In the genomic region with DNA sequence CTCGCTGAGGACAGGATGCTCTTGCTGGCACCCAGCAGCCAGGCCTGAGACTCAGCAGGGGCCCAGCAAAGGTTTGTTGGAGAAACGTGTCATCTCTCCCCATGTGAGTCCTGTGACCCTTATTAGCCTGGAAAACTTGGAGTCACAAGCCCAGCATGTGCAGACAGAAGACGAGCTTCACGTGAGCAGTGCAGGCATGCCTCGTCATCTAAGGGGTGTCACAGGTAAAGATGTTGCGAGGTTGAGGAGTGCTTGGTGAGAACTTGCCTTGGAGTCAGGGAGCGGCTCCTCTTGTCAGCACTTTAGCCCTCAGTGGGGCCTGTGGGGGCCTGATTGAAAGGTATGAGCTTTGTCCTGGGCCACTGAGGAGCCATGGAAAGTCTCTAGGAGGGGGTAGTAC, we compare ENCODE assay signal across 16 cellular contexts. TPM values are rescaled to one million over a fixed set of nuclear protein-coding genes. Genes with fewer than 3 reads are reported as not detected.
DNase-seq lines count a peak whose midpoint lies in the region; ATAC-seq, FAIRE-seq and TF ChIP-seq lines count a peak whose summit lies in the region.
"Had no signal": no experiment of that assay in that cellular context is flagged by ENCODE, and none has a peak within 500 bp of the region (broad histone marks: within the 10 kb centered on the region; RNA-seq: fewer than 3 reads in every experiment).

No MANE protein-coding gene starts in this region.

- H3K27me3 Mint-ChIP-seq in CD4-positive, alpha-beta memory T cell = no peaks in the 10 kb centered on the region
- H3K27me3 Mint-ChIP-seq in activated naive CD8-positive, alpha-beta T cell treated with anti-CD3 and anti-CD28 coated beads, Interleukin-2, amount 10 ng/mL, durations not matched to agents 7 days and 5 days = no peaks in the 10 kb centered on the region
- no peaks in the 10 kb centered on the region for H3K27me3 Mint-ChIP-seq in naive thymus-derived CD8-positive, alpha-beta T cell

- peak overlapping the region in 3 of 8 donors; percentile 10 to 43 (median 25) for H3K4me3 Mint-ChIP-seq in CD4-positive, alpha-beta memory T cell
- no peak overlapping the region for H3K4me3 Mint-ChIP-seq in activated naive CD8-positive, alpha-beta T cell treated with anti-CD3 and anti-CD28 coated beads, Interleukin-2, amount 10 ng/mL, durations not matched to agents 7 days and 5 days
- peak overlapping the region in 4 of 10 donors; percentile 26 to 63 (median 41) for H3K4me3 Mint-ChIP-seq in naive thymus-derived CD8-positive, alpha-beta T cell

- intact Hi-C loops in CD4-positive, alpha-beta memory T cell (cut with micrococcal nuclease) = no loop called here
- intact Hi-C loops in heart right ventricle (cut with DNase I) = loop anchor here in 5 of 10 donors (5.0 to 10.0 kb wide), 3 partner anchors 111 to 409 kb away; partner anchors contain the start of gene RIPOR1 (in 3 of the 5)

- no peak for FAIRE-seq in RCC 7860 (lab: Jason Lieb, UNC)

- DNase-seq in CD4-positive, alpha-beta memory T cell = no peak
- no peak for DNase-seq in activated naive CD8-positive, alpha-beta T cell treated with anti-CD3 and anti-CD28 coated beads, Interleukin-2, amount 10 ng/mL, durations not matched to agents 7 days and 5 days
- no peak for DNase-seq in naive thymus-derived CD8-positive, alpha-beta T cell
- no peak for DNase-seq in effector memory CD4-positive, alpha-beta T cell
- DNase-seq in brain microvascular endothelial cell = no peak
- no peak for DNase-seq in heart right ventricle
- no peak for DNase-seq in RCC 7860 (ENCODE audit: low spot score)
- DNase-seq: C1 segment of cervical spinal cord; erythroblast; head of caudate nucleus; MM.1S; NCI-H187 treated with DMSO at 0.1 percent for 48 hours; stimulated activated CD4-positive, alpha-beta T cell treated with anti-CD3 and anti-CD28 coated beads, Interleukin-4, amount 100 ng/mL, for 1 hour; upper lobe of right lung had no signal

- WGBS in heart right ventricle, 2 donors = 80 to 84% methylated on average over 7 of the region's 7 CpGs

- peaks cover 15 to 45% of the 10 kb centered on the region in 2 donors for H3K36me3 Mint-ChIP-seq in CD4-positive, alpha-beta memory T cell
- peaks cover 16% of the 10 kb centered on the region for H3K36me3 Mint-ChIP-seq in activated naive CD8-positive, alpha-beta T cell treated with anti-CD3 and anti-CD28 coated beads, Interleukin-2, amount 10 ng/mL, durations not matched to agents 7 days and 5 days
- peaks cover 4 to 35% (median 5%) of the 10 kb centered on the region in 3 donors for H3K36me3 Mint-ChIP-seq in naive thymus-derived CD8-positive, alpha-beta T cell

- no peak overlapping the region for H3K4me3 ChIP-seq in CD4-positive, alpha-beta memory T cell (ENCODE audit: low read length in 2 of 2)
- no peak overlapping the region for H3K4me3 ChIP-seq in effector memory CD4-positive, alpha-beta T cell (ENCODE audit: insufficient read depth, low read depth, low read length, poor library complexity, severe bottlenecking)
- no peak overlapping the region for H3K4me3 ChIP-seq in brain microvascular endothelial cell (ENCODE audit: low read depth, low read length)
- H3K4me3 ChIP-seq in heart right ventricle = no peak overlapping the region
- H3K4me3 ChIP-seq: upper lobe of right lung had no signal

- H3K9me3 ChIP-seq in CD4-positive, alpha-beta memory T cell (ENCODE audit: control insufficient read depth in 1 of 2, low read length in 2 of 2) = no peaks in the 10 kb centered on the region
- H3K9me3 ChIP-seq in effector memory CD4-positive, alpha-beta T cell (ENCODE audit: control insufficient read depth, low read length) = no peaks in the 10 kb centered on the region
- no peaks in the 10 kb centered on the region for H3K9me3 ChIP-seq in heart right ventricle
- H3K9me3 ChIP-seq: upper lobe of right lung had no signal

- TF ChIP-seq CTCF in brain microvascular endothelial cell (IDR thresholded peaks at IDR 0.05; ENCODE audit: low read depth, low read length, missing control alignments) (no peak), heart right ventricle (IDR thresholded peaks at IDR 0.05) (no peak)

- H3K4me1 ChIP-seq in CD4-positive, alpha-beta memory T cell (ENCODE audit: insufficient read depth, low read length) = peaks cover 22% of the 10 kb centered on the region
- peaks cover 15% of the 10 kb centered on the region for H3K4me1 ChIP-seq in effector memory CD4-positive, alpha-beta T cell (ENCODE audit: control insufficient read depth, insufficient read depth, low read length, poor library complexity, severe bottlenecking)
- peaks cover 4 to 30% (median 26%) of the 10 kb centered on the region in 9 donors for H3K4me1 ChIP-seq in heart right ventricle

- ATAC-seq in activated naive CD8-positive, alpha-beta T cell treated with anti-CD3 and anti-CD28 coated beads, Interleukin-2, amount 10 ng/mL, durations not matched to agents 7 days and 5 days (ENCODE audit: low read depth) = no peak
- no peak for ATAC-seq in naive thymus-derived CD8-positive, alpha-beta T cell
- ATAC-seq in heart right ventricle = no peak
- ATAC-seq: Panc1, upper lobe of right lung had no signal

- CTCF ChIA-PET in CD4-positive, alpha-beta memory T cell (lab: Charles Lee; ENCODE audit: partially characterized antibody) = interaction anchor here (1.5 to 2.9 kb wide), 4 partner anchors 9 to 413 kb away, joined by 3 to 14 read pairs (median 9); no protein-coding TSS in a partner anchor

- in situ Hi-C loops in brain microvascular endothelial cell (cut with HindIII; ENCODE audit: low pct_ligation_motif_present, low sequenced_read_pairs) = no loop called here

- peaks cover 14 to 35% (median 27%) of the 10 kb centered on the region in 4 donors for H3K4me1 Mint-ChIP-seq in CD4-positive, alpha-beta memory T cell
- peaks cover 17% of the 10 kb centered on the region for H3K4me1 Mint-ChIP-seq in activated naive CD8-positive, alpha-beta T cell treated with anti-CD3 and anti-CD28 coated beads, Interleukin-2, amount 10 ng/mL, durations not matched to agents 7 days and 5 days
- peaks cover 21 to 32% (median 26%) of the 10 kb centered on the region in 4 donors for H3K4me1 Mint-ChIP-seq in naive thymus-derived CD8-positive, alpha-beta T cell

- H3K9me3 Mint-ChIP-seq in CD4-positive, alpha-beta memory T cell = peaks cover 0 to 3% (median 0%) of the 10 kb centered on the region in 8 donors
- no peaks in the 10 kb centered on the region for H3K9me3 Mint-ChIP-seq in activated naive CD8-positive, alpha-beta T cell treated with anti-CD3 and anti-CD28 coated beads, Interleukin-2, amount 10 ng/mL, durations not matched to agents 7 days and 5 days
- no peaks in the 10 kb centered on the region for H3K9me3 Mint-ChIP-seq in naive thymus-derived CD8-positive, alpha-beta T cell

- peak overlapping the region in 6 of 7 donors; percentile 15 to 81 (median 46) for H3K27ac Mint-ChIP-seq in CD4-positive, alpha-beta memory T cell
- H3K27ac Mint-ChIP-seq in activated naive CD8-positive, alpha-beta T cell treated with anti-CD3 and anti-CD28 coated beads, Interleukin-2, amount 10 ng/mL, durations not matched to agents 7 days and 5 days = peak overlapping the region; percentile 11
- peak overlapping the region in 8 of 10 donors; percentile 15 to 93 (median 38) for H3K27ac Mint-ChIP-seq in naive thymus-derived CD8-positive, alpha-beta T cell

- H3K36me3 ChIP-seq in CD4-positive, alpha-beta memory T cell (ENCODE audit: insufficient read depth, low read length) = peaks cover 45% of the 10 kb centered on the region
- H3K36me3 ChIP-seq in effector memory CD4-positive, alpha-beta T cell (ENCODE audit: control insufficient read depth, insufficient read depth, low read length) = peaks cover 32% of the 10 kb centered on the region
- H3K36me3 ChIP-seq in brain microvascular endothelial cell (replicated peaks) (peaks cover 8% of the 10 kb centered on the region), heart right ventricle (peaks cover 0 to 63% (median 5%) of the 10 kb centered on the region in 9 donors)

- peak; percentile 36 for TF ChIP-seq POLR2A in GM18526 (IDR thresholded peaks at IDR 0.05; ENCODE audit: extremely low read depth, insufficient read length)

- no peak overlapping the region for H3K27ac ChIP-seq in CD4-positive, alpha-beta memory T cell (ENCODE audit: low read depth, low read length)
- no peak overlapping the region for H3K27ac ChIP-seq in effector memory CD4-positive, alpha-beta T cell (ENCODE audit: insufficient read depth, low read length, poor library complexity, severe bottlenecking)
- H3K27ac ChIP-seq in brain microvascular endothelial cell (no peak overlapping the region), heart right ventricle (no peak overlapping the region)
- H3K27ac ChIP-seq: upper lobe of right lung had no signal

- POLR2A ChIA-PET in CD4-positive, alpha-beta memory T cell (lab: Charles Lee; ENCODE audit: partially characterized antibody) = interaction anchor here (1.0 to 7.3 kb wide), 15 partner anchors 11 to 452 kb away, joined by 3 to 49 read pairs (median 11); partner anchors contain the start of genes ATP6V0D1, DDX28, DUS2 and EDC4
- POLR2A ChIA-PET in activated naive CD8-positive, alpha-beta T cell treated with anti-CD3 and anti-CD28 coated beads, Interleukin-2, amount 10 ng/mL, durations not matched to agents 7 days and 5 days (lab: Charles Lee) = interaction anchor here (0.6 to 3.2 kb wide), 7 partner anchors 9 to 254 kb away, joined by 3 to 14 read pairs (median 3); no protein-coding TSS in a partner anchor
- POLR2A ChIA-PET in naive thymus-derived CD8-positive, alpha-beta T cell (lab: Charles Lee) = interaction anchor here (0.6 to 3.5 kb wide), 5 partner anchors 35 to 107 kb away, joined by 3 to 16 read pairs (median 7); partner anchors contain the start of gene PSKH1

- H3K27me3 ChIP-seq in CD4-positive, alpha-beta memory T cell (ENCODE audit: insufficient read depth, low read length) = no peaks in the 10 kb centered on the region
- H3K27me3 ChIP-seq in effector memory CD4-positive, alpha-beta T cell (replicated peaks; ENCODE audit: control insufficient read depth, insufficient read depth, low read length, poor library complexity, severe bottlenecking) = no peaks in the 10 kb centered on the region
- no peaks in the 10 kb centered on the region for H3K27me3 ChIP-seq in brain microvascular endothelial cell (replicated peaks)
- no peaks in the 10 kb centered on the region for H3K27me3 ChIP-seq in heart right ventricle
- H3K27me3 ChIP-seq: upper lobe of right lung had no signal

RNA-seq across cellular contexts. Expression of gene CTRL, which starts 2.1 kb away (rescaled TPM):
- total RNA-seq in CD4-positive, alpha-beta memory T cell = 1 to 10 TPM; 5.1 to 8.6 TPM
- 1 to 10 TPM in 1 of 2 donors, under 1 TPM in 1; 0.41 to 1.8 TPM for polyA plus RNA-seq in CD4-positive, alpha-beta memory T cell
- 1 to 10 TPM; 4.9 to 7.2 TPM for total RNA-seq in activated naive CD8-positive, alpha-beta T cell treated with anti-CD3 and anti-CD28 coated beads, Interleukin-2, amount 10 ng/mL, durations not matched to agents 7 days and 5 days
- 10 to 100 TPM; 10.5 to 12.6 TPM for total RNA-seq in naive thymus-derived CD8-positive, alpha-beta T cell
- polyA plus RNA-seq in naive thymus-derived CD8-positive, alpha-beta T cell = 1 to 10 TPM; 2.2 to 2.8 (median 2.8) TPM
- 1 to 10 TPM in 2 of 10 donors, under 1 TPM in 8; 0.39 to 1.6 (median 0.84) TPM for total RNA-seq in heart right ventricle
- polyA plus RNA-seq in heart right ventricle = 1 to 10 TPM in 1 of 2 donors, under 1 TPM in 1; 0.74 to 2.0 TPM

RNA-seq across cellular contexts. Expression of gene PSMB10, which starts 2.8 kb away (rescaled TPM):
- total RNA-seq in CD4-positive, alpha-beta memory T cell = 100 to 1,000 TPM; 147 to 152 TPM
- polyA plus RNA-seq in CD4-positive, alpha-beta memory T cell = 100 to 1,000 TPM; 461 to 777 TPM
- total RNA-seq in activated naive CD8-positive, alpha-beta T cell treated with anti-CD3 and anti-CD28 coated beads, Interleukin-2, amount 10 ng/mL, durations not matched to agents 7 days and 5 days = 100 to 1,000 TPM; 220 to 246 TPM
- 100 to 1,000 TPM; 127 to 138 TPM for total RNA-seq in naive thymus-derived CD8-positive, alpha-beta T cell
- polyA plus RNA-seq in naive thymus-derived CD8-positive, alpha-beta T cell = 100 to 1,000 TPM; 450 to 514 (median 493) TPM
- total RNA-seq in heart right ventricle = 100 to 1,000 TPM in 1 of 10 donors, 10 to 100 TPM in 9; 48.9 to 164 (median 62.8) TPM
- polyA plus RNA-seq in heart right ventricle = 100 to 1,000 TPM in 1 of 2 donors, 10 to 100 TPM in 1; 87.4 to 170 TPM

RNA-seq across cellular contexts. Expression of gene LCAT, which starts 10.1 kb away (rescaled TPM):
- 10 to 100 TPM; 18.2 to 20.3 TPM for total RNA-seq in CD4-positive, alpha-beta memory T cell
- 1 to 10 TPM in 1 of 2 donors, not detected in 1; 1.9 TPM for polyA plus RNA-seq in CD4-positive, alpha-beta memory T cell
- 10 to 100 TPM; 17.6 to 23.6 TPM for total RNA-seq in activated naive CD8-positive, alpha-beta T cell treated with anti-CD3 and anti-CD28 coated beads, Interleukin-2, amount 10 ng/mL, durations not matched to agents 7 days and 5 days
- 10 to 100 TPM; 14.1 to 14.7 TPM for total RNA-seq in naive thymus-derived CD8-positive, alpha-beta T cell
- under 1 TPM; 0.52 to 0.84 (median 0.80) TPM for polyA plus RNA-seq in naive thymus-derived CD8-positive, alpha-beta T cell
- total RNA-seq in heart right ventricle = 10 to 100 TPM; 14.4 to 24.6 (median 20.6) TPM
- polyA plus RNA-seq in heart right ventricle = 10 to 100 TPM; 18.1 to 96.5 TPM

RNA-seq across cellular contexts. Expression of gene SLC12A4, which starts 34.6 kb away (rescaled TPM):
- 10 to 100 TPM; 33.2 to 33.5 TPM for total RNA-seq in CD4-positive, alpha-beta memory T cell
- 1 to 10 TPM; 4.0 to 5.1 TPM for polyA plus RNA-seq in CD4-positive, alpha-beta memory T cell
- 10 to 100 TPM; 43.9 to 48.7 TPM for total RNA-seq in activated naive CD8-positive, alpha-beta T cell treated with anti-CD3 and anti-CD28 coated beads, Interleukin-2, amount 10 ng/mL, durations not matched to agents 7 days and 5 days
- 10 to 100 TPM; 35.8 to 36.4 TPM for total RNA-seq in naive thymus-derived CD8-positive, alpha-beta T cell
- 1 to 10 TPM; 3.0 to 5.6 (median 5.2) TPM for polyA plus RNA-seq in naive thymus-derived CD8-positive, alpha-beta T cell
- 100 to 1,000 TPM in 1 of 10 donors, 10 to 100 TPM in 9; 70.9 to 107 (median 86.6) TPM for total RNA-seq in heart right ventricle
- polyA plus RNA-seq in heart right ventricle = 100 to 1,000 TPM in 1 of 2 donors, 10 to 100 TPM in 1; 70.1 to 116 TPM

RNA-seq across cellular contexts. Expression of gene PSKH1, which starts 40.8 kb away (rescaled TPM):
- 10 to 100 TPM; 22.3 to 25.1 TPM for total RNA-seq in CD4-positive, alpha-beta memory T cell
- polyA plus RNA-seq in CD4-positive, alpha-beta memory T cell = 10 to 100 TPM; 19.4 to 25.3 TPM
- total RNA-seq in activated naive CD8-positive, alpha-beta T cell treated with anti-CD3 and anti-CD28 coated beads, Interleukin-2, amount 10 ng/mL, durations not matched to agents 7 days and 5 days = 10 to 100 TPM; 22.8 to 25.6 TPM
- total RNA-seq in naive thymus-derived CD8-positive, alpha-beta T cell = 10 to 100 TPM; 26.6 to 28.6 TPM
- polyA plus RNA-seq in naive thymus-derived CD8-positive, alpha-beta T cell = 10 to 100 TPM; 20.8 to 34.5 (median 22.2) TPM
- 10 to 100 TPM; 16.0 to 24.5 (median 20.5) TPM for total RNA-seq in heart right ventricle
- 10 to 100 TPM; 15.7 to 22.9 TPM for polyA plus RNA-seq in heart right ventricle
